ENCODE assay signal across 34 cellular contexts in the genomic region with DNA sequence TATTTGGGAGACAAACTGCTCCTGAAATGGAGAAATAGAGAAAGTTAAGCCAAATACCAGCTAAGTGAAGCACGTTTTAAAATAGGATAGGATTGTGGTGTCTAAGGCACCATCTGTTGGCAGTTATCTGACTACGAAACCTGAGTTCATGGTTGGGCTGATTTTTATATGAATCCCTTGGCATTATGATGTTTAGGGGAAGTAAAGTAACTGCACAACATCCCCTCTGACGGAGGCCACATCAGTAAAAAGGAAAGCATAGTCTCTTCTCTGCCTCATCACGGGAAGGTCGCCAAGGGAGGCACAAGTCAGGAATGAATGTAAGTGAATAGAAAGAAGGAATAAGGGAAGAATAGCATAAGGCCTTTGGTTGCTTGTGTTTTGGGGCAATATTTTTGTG.
DNase-seq lines count a peak whose midpoint lies in the region; ATAC-seq and TF ChIP-seq lines count a peak whose summit lies in the region.
"Had no signal": no experiment of that assay in that cellular context is flagged by ENCODE, and none has a peak within 500 bp of the region (broad histone marks: within the 10 kb centered on the region; RNA-seq: fewer than 3 reads in every experiment).

No MANE protein-coding gene starts in this region.

- H3K4me3 Mint-ChIP-seq in WTC11 = no peak overlapping the region
- H3K4me3 Mint-ChIP-seq: activated CD4-positive, alpha-beta T cell treated with anti-CD3 and anti-CD28 coated beads for 36 hours; activated CD8-positive, alpha-beta T cell treated with anti-CD3 and anti-CD28 coated beads for 36 hours; immature natural killer cell; natural killer cell had no signal

- no peaks in the 10 kb centered on the region for H3K9me3 Mint-ChIP-seq in WTC11
- H3K9me3 Mint-ChIP-seq: activated CD8-positive, alpha-beta T cell treated with anti-CD3 and anti-CD28 coated beads for 36 hours had no signal

- no peak overlapping the region for H3K27ac Mint-ChIP-seq in WTC11
- H3K27ac Mint-ChIP-seq: activated CD4-positive, alpha-beta T cell treated with anti-CD3 and anti-CD28 coated beads for 36 hours; activated CD8-positive, alpha-beta T cell treated with anti-CD3 and anti-CD28 coated beads for 36 hours; immature natural killer cell; natural killer cell had no signal

- CTCF ChIA-PET in AG04449 (lab: Yijun Ruan, JAX) (no interaction called here), WTC11 (lab: Charles Lee) (interaction anchor here (1.8 kb wide), 1 partner anchor 137 kb away, joined by 6 read pairs; no protein-coding TSS in a partner anchor)

- no peak overlapping the region for H3K4me3 ChIP-seq in AG04449 (ENCODE audit: low read depth, low read length)
- H3K4me3 ChIP-seq in adipocyte (ENCODE audit: low read length) = peak overlapping the region; percentile 3
- H3K4me3 ChIP-seq in right atrium auricular region = no peak overlapping the region
- H3K4me3 ChIP-seq: dorsolateral prefrontal cortex, esophagus muscularis mucosa, lung, PC-9, skin epidermis, testis had no signal

- H3K4me1 ChIP-seq in adipocyte (ENCODE audit: control insufficient read depth, insufficient read depth, low read length) = peaks cover 27% of the 10 kb centered on the region
- H3K4me1 ChIP-seq in right atrium auricular region = no peaks in the 10 kb centered on the region
- H3K4me1 ChIP-seq: esophagus muscularis mucosa, testis had no signal

- peaks cover 6% of the 10 kb centered on the region for H3K4me1 Mint-ChIP-seq in WTC11
- H3K4me1 Mint-ChIP-seq: activated CD4-positive, alpha-beta T cell treated with anti-CD3 and anti-CD28 coated beads for 36 hours; immature natural killer cell; natural killer cell had no signal

- no peak overlapping the region for H3K9ac ChIP-seq in adipocyte (ENCODE audit: low read length)

- no peaks in the 10 kb centered on the region for H3K27me3 Mint-ChIP-seq in WTC11 (ENCODE audit: low read depth)

- no peaks in the 10 kb centered on the region for H3K9me3 ChIP-seq in adipocyte (ENCODE audit: control insufficient read depth, low read length)
- H3K9me3 ChIP-seq in right atrium auricular region = no peaks in the 10 kb centered on the region
- H3K9me3 ChIP-seq: esophagus muscularis mucosa, testis had no signal

- POLR2A ChIA-PET in AG04449 (lab: Yijun Ruan, JAX) = no interaction called here
- POLR2A ChIA-PET in WTC11 (lab: Charles Lee) = no interaction called here

- H3K36me3 ChIP-seq in adipocyte (ENCODE audit: control insufficient read depth, insufficient read depth, low read length, severe bottlenecking) = no peaks in the 10 kb centered on the region
- H3K36me3 ChIP-seq in right atrium auricular region = no peaks in the 10 kb centered on the region
- H3K36me3 ChIP-seq: esophagus muscularis mucosa had no signal

- TF ChIP-seq CTCF in AG04449 (IDR thresholded peaks at IDR 0.05; ENCODE audit: insufficient read depth, low read length, missing control alignments) = no peak
- no peak for TF ChIP-seq CTCF in right atrium auricular region (IDR thresholded peaks at IDR 0.05)
- no peak for TF ChIP-seq CTCF in WTC11 (IDR thresholded peaks at IDR 0.05)

- no peak overlapping the region for H3K27ac ChIP-seq in right atrium auricular region
- H3K27ac ChIP-seq: dorsolateral prefrontal cortex, esophagus muscularis mucosa, PC-9, skin epidermis, testis had no signal

- DNase-seq in AG04449 (ENCODE audit: low read depth, low spot score) = peak; percentile 63
- peak; percentile 30 for DNase-seq in GM04504 (ENCODE audit: low read depth)
- peak; percentile 74 for DNase-seq in adipocyte (ENCODE audit: low read depth)
- peak; percentile 33 for DNase-seq in myocyte (ENCODE audit: low read depth)
- DNase-seq in right atrium auricular region (ENCODE audit: low spot score) = no peak
- no peak for DNase-seq in WTC11 (ENCODE audit: low spot score)
- no peak for DNase-seq in NCI-H1092 treated with DMSO at 0.1 percent for 48 hours (lab: John Stamatoyannopoulos, UW)
- DNase-seq: activated CD4-positive, alpha-beta T cell treated with anti-CD3 and anti-CD28 coated beads for 36 hours; activated CD8-positive, alpha-beta memory T cell treated with anti-CD3 and anti-CD28 coated beads, Interleukin-2, amount 50 U/mL, for 48 hours; activated CD8-positive, alpha-beta T cell treated with anti-CD3 and anti-CD28 coated beads for 36 hours; activated naive CD4-positive, alpha-beta T cell treated with anti-CD3 and anti-CD28 coated beads, Interleukin-2, amount 50 U/mL, for 16 hours; amniotic stem cell; C1 segment of cervical spinal cord; COR-L47; DMS53; dorsolateral prefrontal cortex; hypothalamus; immature natural killer cell; left cardiac atrium; natural killer cell; NCI-H1105 treated with DMSO at 0.1 percent for 48 hours; NCI-H187 treated with DMSO at 0.1 percent for 48 hours; NCI-H2171; NCI-H510A; occipital lobe; PC-9; Right ventricle myocardium superior; stimulated activated naive CD4-positive, alpha-beta T cell treated with Interleukin-2 at 50 U/mL for 16 hours; T-helper 9 cell; testis had no signal

- H3K27me3 ChIP-seq in adipocyte (replicated peaks; ENCODE audit: control insufficient read depth, insufficient read depth, low read length) (no peaks in the 10 kb centered on the region), right atrium auricular region (no peaks in the 10 kb centered on the region)
- H3K27me3 ChIP-seq: dorsolateral prefrontal cortex, esophagus muscularis mucosa, testis had no signal

- no peaks in the 10 kb centered on the region for H3K36me3 Mint-ChIP-seq in WTC11
- H3K36me3 Mint-ChIP-seq: immature natural killer cell, natural killer cell had no signal

- ATAC-seq in WTC11 (no peak), HG03460 (IDR thresholded peaks at IDR 0.05; ENCODE audit: unreplicated experiment) (no peak)
- ATAC-seq: activated CD4-positive, alpha-beta T cell treated with anti-CD3 and anti-CD28 coated beads for 36 hours; activated CD8-positive, alpha-beta T cell treated with anti-CD3 and anti-CD28 coated beads for 36 hours; left cardiac atrium; natural killer cell had no signal

TF ChIP-seq in WTC11, 78 proteins besides CTCF, POLR2A, EP300 and RAD21:
- no peak for TF ChIP-seq FOXP4 (CRISPR knock-in tag; IDR thresholded peaks at IDR 0.05)
- TF ChIP-seq TEAD4 (CRISPR knock-in tag; IDR thresholded peaks at IDR 0.05) = no peak

Comparison
In these comparisons a context has a peak if more than half of its experiments do, and no peak if none do; other contexts are left out.
1. DNase-seq: peak in AG04449 (single experiment), GM04504 (single experiment), adipocyte (single experiment) and myocyte (single experiment); none in right atrium auricular region (single experiment), WTC11 (single experiment) and NCI-H1092 treated with DMSO at 0.1 percent for 48 hours (single experiment).